14 cellular contexts compared by ENCODE assay signal in the genomic region with DNA sequence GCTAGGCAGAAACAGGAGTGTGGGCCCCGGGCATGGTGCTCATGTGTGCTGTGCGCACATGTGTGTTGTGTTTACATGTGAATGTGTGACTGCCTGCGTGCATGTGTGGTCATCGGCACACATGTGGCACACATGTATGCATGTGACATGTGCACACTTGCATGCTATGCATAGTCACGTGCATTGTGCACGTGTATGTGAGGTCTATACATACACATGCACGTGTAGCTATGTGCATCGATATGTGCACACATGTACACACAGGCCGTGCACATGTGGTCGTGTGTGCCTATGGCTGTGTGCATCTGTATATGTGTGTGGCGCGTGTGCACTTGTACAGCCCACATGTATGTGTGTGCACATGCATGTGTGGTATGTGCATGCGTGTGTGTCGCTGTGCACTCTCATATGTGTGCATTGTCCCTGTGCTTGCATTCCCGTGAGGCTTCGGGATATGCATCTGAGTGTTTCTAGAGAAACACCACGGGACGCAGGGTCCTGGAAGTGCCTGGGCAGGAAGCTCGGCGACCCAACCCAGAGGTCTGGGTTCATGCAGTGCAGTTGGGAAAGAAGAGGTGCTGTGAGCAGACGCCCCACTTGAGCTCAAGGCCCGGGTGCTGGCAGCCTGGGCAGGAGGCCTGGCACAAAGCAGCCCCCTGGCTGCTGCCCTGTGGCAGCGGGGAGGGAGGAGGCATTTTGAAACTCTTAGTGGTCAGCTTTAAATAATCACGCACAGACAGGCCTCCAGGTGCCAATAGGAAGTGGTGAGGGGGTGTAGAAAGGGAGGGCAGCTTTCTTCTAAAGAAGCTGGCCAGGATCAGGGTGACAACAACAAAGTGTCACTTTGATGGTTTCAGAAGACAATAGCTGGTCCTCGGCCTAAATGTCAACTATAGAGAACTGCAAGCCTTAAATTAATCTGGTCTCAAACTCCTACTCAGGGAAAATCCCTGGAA.
A peak's percentile ranks its signal among the peaks of the same experiment; 100 is the strongest.
DNase-seq lines count a peak whose midpoint lies in the region; ATAC-seq, FAIRE-seq and TF ChIP-seq lines count a peak whose summit lies in the region.
"Had no signal": no experiment of that assay in that cellular context is flagged by ENCODE, and none has a peak within 500 bp of the region (broad histone marks: within the 10 kb centered on the region; RNA-seq: fewer than 3 reads in every experiment).

No MANE protein-coding gene starts in this region.

- CTCF ChIA-PET in endothelial cell of umbilical vein (lab: Charles Lee) = no interaction called here

- H3K27me3 ChIP-seq in DND-41 (ENCODE audit: insufficient read depth, low read length, poor library complexity) (no peaks in the 10 kb centered on the region), endothelial cell of umbilical vein (ENCODE audit: control insufficient read depth in 2 of 2, insufficient read depth in 2 of 2, low read length in 2 of 2) (no peaks in the 10 kb centered on the region)
- H3K27me3 ChIP-seq: colonic mucosa, esophagus squamous epithelium, left lung had no signal

- peak overlapping the region; percentile 69 for H3K27ac ChIP-seq in DND-41 (ENCODE audit: low read length)
- no peak overlapping the region for H3K27ac ChIP-seq in endothelial cell of umbilical vein (ENCODE audit: insufficient read depth, low read depth, low read length)
- H3K27ac ChIP-seq: colonic mucosa, esophagus squamous epithelium, left lung, VCaP had no signal

- POLR2A ChIA-PET in endothelial cell of umbilical vein (lab: Charles Lee) = no interaction called here

- H3K9ac ChIP-seq in DND-41 (ENCODE audit: low read depth, low read length) = peak overlapping the region; percentile 23
- no peak overlapping the region for H3K9ac ChIP-seq in endothelial cell of umbilical vein (replicated peaks; ENCODE audit: extremely low read depth, insufficient read depth, low read length)

- H3K79me2 ChIP-seq in DND-41 (ENCODE audit: insufficient read depth, low read length) (no peaks in the 10 kb centered on the region), endothelial cell of umbilical vein (ENCODE audit: control insufficient read depth, insufficient read depth, low read length) (no peaks in the 10 kb centered on the region)

- no peaks in the 10 kb centered on the region for H3K36me3 ChIP-seq in DND-41 (ENCODE audit: insufficient read depth, low read length)
- no peaks in the 10 kb centered on the region for H3K36me3 ChIP-seq in endothelial cell of umbilical vein (ENCODE audit: control insufficient read depth in 2 of 2, extremely low read depth in 1 of 2, insufficient read depth in 2 of 2, low read length in 2 of 2)
- H3K36me3 ChIP-seq: colonic mucosa, esophagus squamous epithelium, left lung had no signal

- H3K9me3 ChIP-seq in DND-41 (ENCODE audit: insufficient read depth, low read length, severe bottlenecking) (no peaks in the 10 kb centered on the region), endothelial cell of umbilical vein (replicated peaks; ENCODE audit: control insufficient read depth, insufficient read depth, low read length) (no peaks in the 10 kb centered on the region)
- H3K9me3 ChIP-seq: colonic mucosa, esophagus squamous epithelium, left lung had no signal

- DNase-seq in DND-41 (peak; percentile 21), endothelial cell of umbilical vein (ENCODE audit: low read depth, low spot score) (no peak), left colon (no peak), HTR-8/SVneo (ENCODE audit: insufficient read length, low spot score) (no peak), NCI-H2171 (lab: John Stamatoyannopoulos, UW) (no peak)
- DNase-seq: colonic mucosa, esophagus squamous epithelium, hippocampal formation, left lung had no signal

- no peak overlapping the region for H3K4me3 ChIP-seq in DND-41 (ENCODE audit: low read depth in 1 of 2, low read length in 2 of 2)
- H3K4me3 ChIP-seq in endothelial cell of umbilical vein (replicated peaks in 1 of 3; ENCODE audit: insufficient read depth in 1 of 3, low read depth in 1 of 3, low read length in 3 of 3) = no peak overlapping the region
- H3K4me3 ChIP-seq: colonic mucosa, esophagus squamous epithelium, left lung had no signal

- no peaks in the 10 kb centered on the region for H3K9me1 ChIP-seq in endothelial cell of umbilical vein (replicated peaks; ENCODE audit: control insufficient read depth, extremely low read depth, insufficient read depth, low read length)

- BruUV-seq in endothelial cell of umbilical vein (replicated peaks; lab: Mats Ljungman, UMichigan) = no TSS peak

- H3K4me2 ChIP-seq in DND-41 (ENCODE audit: insufficient read depth, low read length) (peak overlapping the region; percentile 43), endothelial cell of umbilical vein (ENCODE audit: insufficient read depth, low read length) (no peak overlapping the region)

- no peak for TF ChIP-seq POLR2A in endothelial cell of umbilical vein (IDR thresholded peaks at IDR 0.05; ENCODE audit: low read depth, low read length)

- dilution Hi-C loops in endothelial cell of umbilical vein (cut with MboI; ENCODE audit: extremely low pct_ligation_motif_present, low sequenced_read_pairs) = no loop called here

- no peak overlapping the region for H2AFZ ChIP-seq in DND-41 (ENCODE audit: low read depth, low read length)
- no peak overlapping the region for H2AFZ ChIP-seq in endothelial cell of umbilical vein (ENCODE audit: low read depth, low read length)

- TF ChIP-seq CTCF in DND-41 (IDR thresholded peaks at IDR 0.05; ENCODE audit: borderline replicate concordance, extremely low read depth, low read length, poor library complexity, severe bottlenecking) (no peak), endothelial cell of umbilical vein (IDR thresholded peaks at IDR 0.05; ENCODE audit: extremely low read depth in 1 of 2, insufficient read depth in 1 of 2, low read depth in 1 of 2, low read length in 2 of 2) (no peak)

- H4K20me1 ChIP-seq in DND-41 (ENCODE audit: insufficient read depth, low read length) (no peaks in the 10 kb centered on the region), endothelial cell of umbilical vein (replicated peaks; ENCODE audit: control insufficient read depth, extremely low read depth, insufficient read depth, low read length) (no peaks in the 10 kb centered on the region)

- peaks cover 55% of the 10 kb centered on the region for H3K4me1 ChIP-seq in DND-41 (ENCODE audit: insufficient read depth, low read length)
- no peaks in the 10 kb centered on the region for H3K4me1 ChIP-seq in endothelial cell of umbilical vein (ENCODE audit: control insufficient read depth, extremely low read depth, insufficient read depth, low read length)
- H3K4me1 ChIP-seq: colonic mucosa, esophagus squamous epithelium, left lung had no signal

- peak; percentile 7 for ATAC-seq in DND-41 (ENCODE audit: insufficient read depth, low read depth)
- peak; percentile 33 for ATAC-seq in GM19397 (IDR thresholded peaks at IDR 0.05; ENCODE audit: unreplicated experiment)
- ATAC-seq in HG03378 (IDR thresholded peaks at IDR 0.05; ENCODE audit: unreplicated experiment) = peak; percentile 22
- no peak for ATAC-seq in left colon
- no peak for ATAC-seq in HG03520 (IDR thresholded peaks at IDR 0.05; ENCODE audit: unreplicated experiment)
- ATAC-seq: left lung, sciatic nerve had no signal

- intact Hi-C loops in endothelial cell of umbilical vein (cut with micrococcal nuclease) (no loop called here), left colon (cut with DNase I, micrococcal nuclease) (no loop called here)

- FAIRE-seq in endothelial cell of umbilical vein (lab: Jason Lieb, UNC) (no peak), HTR-8/SVneo (lab: Jason Lieb, UNC) (no peak)

TF ChIP-seq in endothelial cell of umbilical vein, 7 proteins besides CTCF, POLR2A, EP300 and RAD21:
- no peak for TF ChIP-seq EZH2 (IDR thresholded peaks at IDR 0.05; ENCODE audit: borderline replicate concordance, low read depth, low read length, severe bottlenecking)
- TF ChIP-seq GATA2 (IDR thresholded peaks at IDR 0.05; ENCODE audit: insufficient read depth, insufficient read length, low read depth, low read length) = no peak
- TF ChIP-seq, protein P1, sequence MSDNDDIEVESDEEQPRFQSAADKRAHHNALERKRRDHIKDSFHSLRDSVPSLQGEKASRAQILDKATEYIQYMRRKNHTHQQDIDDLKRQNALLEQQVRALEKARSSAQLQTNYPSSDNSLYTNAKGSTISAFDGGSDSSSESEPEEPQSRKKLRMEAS (IDR thresholded peaks at IDR 0.05; ENCODE audit: insufficient read depth, insufficient read length) = peak; percentile 11
- no peak for TF ChIP-seq JUN (IDR thresholded peaks at IDR 0.05; ENCODE audit: borderline replicate concordance, insufficient read depth, insufficient read length, low read depth)
- no peak for TF ChIP-seq POLR2AphosphoS5 (IDR thresholded peaks at IDR 0.05; ENCODE audit: insufficient read depth, low read depth, low read length)
TF ChIP-seq in endothelial cell of umbilical vein: peak in this region for 1.

Comparison
In these comparisons a context has a peak if more than half of its experiments do, and no peak if none do; other contexts are left out.
1. ATAC-seq: peak in DND-41 (single experiment), GM19397 (single experiment) and HG03378 (single experiment); none in left colon (single experiment) and HG03520 (single experiment).